22 cellular contexts compared by ENCODE assay signal in genomic region chr3:194450341-194450740, GRCh38. TPM values are rescaled to one million over a fixed set of nuclear protein-coding genes. Genes with fewer than 3 reads are reported as not detected.
DNase-seq lines count a peak whose midpoint lies in the region; ATAC-seq and TF ChIP-seq lines count a peak whose summit lies in the region.
"Had no signal": no experiment of that assay in that cellular context is flagged by ENCODE, and none has a peak within 500 bp of the region (broad histone marks: within the 10 kb centered on the region; RNA-seq: fewer than 3 reads in every experiment).

No MANE protein-coding gene starts in this region.

- peaks cover 16% of the 10 kb centered on the region for H3K4me1 ChIP-seq in PC-3 (ENCODE audit: insufficient read depth, low read length)
- H3K4me1 ChIP-seq: BLaER1, Peyer's patch, spleen had no signal

- no peaks in the 10 kb centered on the region for H3K9me2 ChIP-seq in PC-3 (replicated peaks; ENCODE audit: low read length)

- H3K9me3 ChIP-seq in PC-3 (ENCODE audit: low read length), result no peaks in the 10 kb centered on the region
- H3K9me3 ChIP-seq: BLaER1, neutrophil, Peyer's patch, spleen had no signal

- peak overlapping the region; percentile 8; the same call in 1 of the 2 replicates for H3K4me2 ChIP-seq in PC-3 (ENCODE audit: low read length)
- H3K4me2 ChIP-seq: BLaER1, hepatocyte had no signal

- no peaks in the 10 kb centered on the region for H3K79me2 ChIP-seq in PC-3 (ENCODE audit: low read length)
- H3K79me2 ChIP-seq: hepatocyte had no signal

- H3K27me3 ChIP-seq in PC-3 (ENCODE audit: low read length) (no peaks in the 10 kb centered on the region), H7 (ENCODE audit: control insufficient read depth, insufficient read depth, low read length) (no peaks in the 10 kb centered on the region)
- H3K27me3 ChIP-seq: BLaER1, hepatocyte, neutrophil, Peyer's patch, spleen had no signal

- H2AFZ ChIP-seq in PC-3 (ENCODE audit: low read length), result no peak overlapping the region
- H2AFZ ChIP-seq: hepatocyte had no signal

- H3K36me3 ChIP-seq in PC-3 (ENCODE audit: low read depth, low read length), result peaks cover 58% of the 10 kb centered on the region
- peaks cover 16% of the 10 kb centered on the region for H3K36me3 ChIP-seq in H7 (replicated peaks; ENCODE audit: control insufficient read depth, insufficient read depth, low read length)

- no peaks in the 10 kb centered on the region for H4K20me1 ChIP-seq in PC-3 (ENCODE audit: low read length)
- H4K20me1 ChIP-seq: BLaER1 had no signal

- intact Hi-C loops in PC-3 (cut with micrococcal nuclease), result no loop called here

- H3K27ac ChIP-seq in PC-3 (ENCODE audit: low read length), result peak overlapping the region; percentile 57
- H3K27ac ChIP-seq: BLaER1, hepatocyte, neutrophil, Peyer's patch, spleen had no signal

- ATAC-seq in PC-3 (peak; percentile 86), GM19324 (IDR thresholded peaks at IDR 0.05; ENCODE audit: low FRiP score, unreplicated experiment) (no peak), GM21825 (IDR thresholded peaks at IDR 0.05; ENCODE audit: unreplicated experiment) (no peak)
- ATAC-seq: activated naive CD4-positive, alpha-beta T cell treated with anti-CD3 and anti-CD28 coated beads, Interleukin-2, amount 50 U/mL, for 72 hours; activated T-cell treated with anti-CD3 and anti-CD28 coated beads, Interleukin-2, amount 50 U/mL, for 72 hours; SK-N-SH treated with all-trans-retinoic acid at 6 μM for 48 hours had no signal

- DNase-seq in DMS153 (lab: John Stamatoyannopoulos, UW) (peak; percentile 88), NCI-H1092 treated with DMSO at 0.1 percent for 48 hours (lab: John Stamatoyannopoulos, UW) (peak; percentile 55), NCI-H2107 treated with DMSO at 0.1 percent for 48 hours (lab: John Stamatoyannopoulos, UW; ENCODE audit: unreplicated experiment) (peak; percentile 52), PC-3 (peak; percentile 62), germinal center (ENCODE audit: low spot score) (no peak), H7 (no peak)
- DNase-seq: activated CD8-positive, alpha-beta memory T cell treated with anti-CD3 and anti-CD28 coated beads for 24 hours; activated T-cell treated with anti-CD3 and anti-CD28 coated beads, Interleukin-2, amount 50 U/mL, for 72 hours; KBM-7; Peyer's patch; spleen; T-helper 9 cell had no signal

- POLR2A ChIA-PET in PC-3 (lab: Charles Lee; ENCODE audit: unreplicated experiment), result interaction anchor here (0.8 kb wide), 1 partner anchor 143 kb away, joined by 4 read pairs; no protein-coding TSS in a partner anchor

- no TSS peak for BruUV-seq in PC-3 (replicated peaks; lab: Mats Ljungman, UMichigan)

- no peaks in the 10 kb centered on the region for H3F3A ChIP-seq in PC-3 (ENCODE audit: low read length, unreplicated experiment)

- H3K9ac ChIP-seq in PC-3 (ENCODE audit: low read length), result no peak overlapping the region
- H3K9ac ChIP-seq: BLaER1 had no signal

- no peak for TF ChIP-seq CTCF in PC-3 (conservative IDR thresholded peaks at IDR 0.05; ENCODE audit: low read depth, low read length)

- CTCF ChIA-PET in PC-3 (lab: Charles Lee), result interaction anchor here (1.0 kb wide), 2 partner anchors 22 to 143 kb away, joined by 4 to 9 read pairs; no protein-coding TSS in a partner anchor

- H3K4me3 ChIP-seq in PC-3 (ENCODE audit: low read length) (no peak overlapping the region), H7 (ENCODE audit: insufficient read depth, low read depth, low read length) (no peak overlapping the region)
- H3K4me3 ChIP-seq: BLaER1, hepatocyte, lung, Peyer's patch, spleen had no signal

RNA-seq across cellular contexts. Expression of gene ATP13A3, which starts 36.5 kb away (rescaled TPM):
- 69.4 and 101 TPM in 2 replicates for total RNA-seq in PC-3 (2014; rRNA removed)
- total RNA-seq in H7 (2014; rRNA removed; shearing (Covaris generic)), result 46.5 and 71.8 TPM in 2 replicates

RNA-seq across cellular contexts. Expression of gene GP5, which starts 51.3 kb away (rescaled TPM):
- total RNA-seq in PC-3 (2014; rRNA removed), result not detected in 2 replicates
- total RNA-seq in H7 (2014; rRNA removed; shearing (Covaris generic)), result not detected in 2 replicates
- total RNA-seq: astrocyte, Peyer's patch, subcutaneous adipose tissue had no signal

Comparison
In these comparisons a context has a peak if more than half of its experiments do, and no peak if none do; other contexts are left out.
1. DNase-seq: peak in DMS153 (single experiment), NCI-H1092 treated with DMSO at 0.1 percent for 48 hours (single experiment), NCI-H2107 treated with DMSO at 0.1 percent for 48 hours (single experiment) and PC-3 (single experiment); none in germinal center (single experiment) and H7 (single experiment).